In genomic region chr5:132916086-132916485, GRCh38 we compare ENCODE assay signal across 19 cellular contexts. TPM values are rescaled to one million over a fixed set of nuclear protein-coding genes. Genes with fewer than 3 reads are reported as not detected.
"Had no signal": no experiment of that assay in that cellular context is flagged by ENCODE, and none has a peak within 500 bp of the region (broad histone marks: within the 10 kb centered on the region; RNA-seq: fewer than 3 reads in every experiment).

No MANE protein-coding gene starts in this region.

- DNase-seq: activated CD8-positive, alpha-beta memory T cell treated with anti-CD3 and anti-CD28 coated beads, Interleukin-2, amount 50 U/mL, for 4 hours; activated CD8-positive, alpha-beta T cell treated with anti-CD3 and anti-CD28 coated beads for 36 hours; activated effector memory CD4-positive, alpha-beta T cell treated with anti-CD3 and anti-CD28 coated beads, Interleukin-2, amount 50 U/mL, for 16 hours; activated T-cell treated with anti-CD3 and anti-CD28 coated beads, Interleukin-2, amount 50 U/mL, for 48 hours; amniotic stem cell; body of pancreas; central memory CD4-positive, alpha-beta T cell; cortex of kidney; effector CD4-positive, alpha-beta T cell; islet precursor cell; sigmoid colon; spleen; T-helper 9 cell; thyroid gland; uterus had no signal

- H3K9ac ChIP-seq: parathyroid adenoma had no signal

- H3K27ac Mint-ChIP-seq: activated CD8-positive, alpha-beta T cell treated with anti-CD3 and anti-CD28 coated beads for 36 hours; activated naive CD8-positive, alpha-beta T cell had no signal

- H3K4me3 ChIP-seq: body of pancreas, gastroesophageal sphincter, sigmoid colon, spleen, thyroid gland, uterus had no signal

- H3K27me3 Mint-ChIP-seq: activated CD8-positive, alpha-beta T cell treated with anti-CD3 and anti-CD28 coated beads for 36 hours; activated naive CD8-positive, alpha-beta T cell had no signal

- H3K27me3 ChIP-seq: body of pancreas, gastroesophageal sphincter, sigmoid colon, spleen, thyroid gland, uterus had no signal

- H3K4me1 ChIP-seq: body of pancreas, gastroesophageal sphincter, parathyroid adenoma, sigmoid colon, thyroid gland, uterus had no signal

- ATAC-seq: activated CD8-positive, alpha-beta T cell treated with anti-CD3 and anti-CD28 coated beads for 36 hours; body of pancreas; gastroesophageal sphincter had no signal

- H3K4me3 Mint-ChIP-seq: activated CD8-positive, alpha-beta T cell treated with anti-CD3 and anti-CD28 coated beads for 36 hours; activated naive CD8-positive, alpha-beta T cell had no signal

- H3K9me3 Mint-ChIP-seq: activated CD8-positive, alpha-beta T cell treated with anti-CD3 and anti-CD28 coated beads for 36 hours had no signal

- H3K27ac ChIP-seq: gastroesophageal sphincter, parathyroid adenoma, sigmoid colon, spleen, thyroid gland, uterus had no signal

- H3K9me3 ChIP-seq: body of pancreas, gastroesophageal sphincter, sigmoid colon, spleen, thyroid gland, uterus had no signal

- H2AFZ ChIP-seq: parathyroid adenoma had no signal

- H3K36me3 ChIP-seq: uterus had no signal

RNA-seq across cellular contexts. Expression of gene GDF9, which starts 49.8 kb away (rescaled TPM):
- total RNA-seq: lung microvascular endothelial cell had no signal
